In genomic region chrX:139528829-139529228, GRCh38 we compare ENCODE assay signal across 5 cellular contexts. TPM values are rescaled to one million over a fixed set of nuclear protein-coding genes. Genes with fewer than 3 reads are reported as not detected.
"Had no signal": no experiment of that assay in that cellular context is flagged by ENCODE, and none has a peak within 500 bp of the region (broad histone marks: within the 10 kb centered on the region; RNA-seq: fewer than 3 reads in every experiment).

No MANE protein-coding gene starts in this region.

RNA-seq across cellular contexts. Expression of gene F9, which starts 1.7 kb away (rescaled TPM):
- total RNA-seq: HT-29, HT1080, IMR-90 had no signal
- polyA plus RNA-seq: IgD-negative memory B cell, IMR-90, K562 had no signal
